Comparison of ENCODE assay signal across 18 cellular contexts in the genomic region with DNA sequence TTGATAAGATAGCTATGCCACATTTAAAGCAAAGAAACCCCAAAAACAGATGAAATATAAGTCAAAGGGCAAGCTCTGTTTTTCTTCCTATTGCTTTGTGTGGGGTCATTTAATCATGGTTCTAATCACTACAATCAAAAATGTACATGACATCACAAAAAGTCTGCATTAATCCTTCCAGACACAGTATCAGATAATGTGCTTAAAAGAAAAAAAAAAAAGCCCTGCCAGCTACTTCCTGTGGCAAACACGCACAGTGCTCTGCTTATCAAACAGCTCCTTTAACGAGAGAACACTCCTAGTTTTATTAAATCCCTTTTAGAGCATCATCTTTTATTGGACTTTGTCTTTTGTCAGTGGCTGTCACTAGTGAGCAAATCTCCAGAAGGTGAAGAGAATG.
"Had no signal": no experiment of that assay in that cellular context is flagged by ENCODE, and none has a peak within 500 bp of the region (broad histone marks: within the 10 kb centered on the region; RNA-seq: fewer than 3 reads in every experiment).

No MANE protein-coding gene starts in this region.

- H3K4me3 Mint-ChIP-seq: activated naive CD4-positive, alpha-beta T cell treated with anti-CD3 and anti-CD28 coated beads, Interleukin-2, amount 10 ng/mL, durations not matched to agents 7 days and 5 days; activated T-helper 1 cell treated with anti-CD3 and anti-CD28 coated beads, Interleukin-12 subunit alpha, Interleukin-12 subunit beta, Interleukin-2, Interleukin-4 antibody, amounts not matched to agents 30 ng/mL and 10 ng/mL and 1 ng/mL, durations not matched to agents 14 hours and 24 hours and 36 hours; natural killer cell treated with Interleukin-12 subunit alpha and Interleukin-12 subunit beta and Interleukin-15 and Interleukin-18, amount 100 ng/mL, for 72 hours; type B pancreatic cell had no signal

- H3K36me3 Mint-ChIP-seq: activated naive CD4-positive, alpha-beta T cell treated with anti-CD3 and anti-CD28 coated beads, Interleukin-2, amount 10 ng/mL, durations not matched to agents 7 days and 5 days; natural killer cell treated with Interleukin-12 subunit alpha and Interleukin-12 subunit beta and Interleukin-15 and Interleukin-18, amount 100 ng/mL, for 72 hours; type B pancreatic cell had no signal

- H3K27me3 ChIP-seq: brain microvascular endothelial cell, sigmoid colon had no signal

- H3K4me3 ChIP-seq: dorsolateral prefrontal cortex, esophagus muscularis mucosa, mucosa of descending colon, sigmoid colon, suprapubic skin had no signal

- DNase-seq: activated CD4-positive, alpha-beta memory T cell treated with anti-CD3 and anti-CD28 coated beads for 36 hours; activated CD4-positive, CD25-positive, alpha-beta regulatory T cell treated with anti-CD3 and anti-CD28 coated beads, Interleukin-2, amount 50 U/mL, for 72 hours; activated CD8-positive, alpha-beta memory T cell treated with anti-CD3 and anti-CD28 coated beads, Interleukin-2, amount 50 U/mL, for 4 hours; activated naive CD4-positive, alpha-beta T cell treated with anti-CD3 and anti-CD28 coated beads, Interleukin-2, amount 10 ng/mL, durations not matched to agents 7 days and 5 days; brain microvascular endothelial cell; dorsolateral prefrontal cortex; glutamatergic neuron; mammary epithelial cell; mucosa of descending colon; nucleus accumbens; sigmoid colon; stimulated activated CD4-positive, alpha-beta T cell treated with anti-CD3 and anti-CD28 coated beads, Interleukin-12 subunit alpha, Interleukin-12 subunit beta, amount 100 ng/mL, for 4 hours; T-helper 9 cell had no signal

- H3K27me3 Mint-ChIP-seq: type B pancreatic cell had no signal

- H3K9me3 ChIP-seq: suprapubic skin had no signal

- H3K9me3 Mint-ChIP-seq: type B pancreatic cell had no signal

- H3K4me1 ChIP-seq: esophagus muscularis mucosa, suprapubic skin had no signal

- H3K36me3 ChIP-seq: brain microvascular endothelial cell, esophagus muscularis mucosa, sigmoid colon, suprapubic skin had no signal

- ATAC-seq: mucosa of descending colon; natural killer cell treated with Interleukin-12 subunit alpha and Interleukin-12 subunit beta and Interleukin-15 and Interleukin-18, amount 100 ng/mL, for 72 hours had no signal

- H3K27ac Mint-ChIP-seq: activated CD4-positive, alpha-beta memory T cell treated with anti-CD3 and anti-CD28 coated beads for 36 hours; activated naive CD4-positive, alpha-beta T cell treated with anti-CD3 and anti-CD28 coated beads, Interleukin-2, amount 10 ng/mL, durations not matched to agents 7 days and 5 days; activated T-helper 1 cell treated with anti-CD3 and anti-CD28 coated beads, Interleukin-12 subunit alpha, Interleukin-12 subunit beta, Interleukin-2, Interleukin-4 antibody, amounts not matched to agents 30 ng/mL and 10 ng/mL and 1 ng/mL, durations not matched to agents 14 hours and 24 hours and 36 hours; natural killer cell treated with Interleukin-12 subunit alpha and Interleukin-12 subunit beta and Interleukin-15 and Interleukin-18, amount 100 ng/mL, for 72 hours; type B pancreatic cell had no signal
